ENCODE assay signal across 1 cellular context in genomic region chr17:8125196-8125946, GRCh38.
TF ChIP-seq lines count a peak whose summit lies in the region.

No MANE protein-coding gene starts in this region.

TF ChIP-seq in HepG2, 621 proteins besides CTCF, POLR2A, EP300 and RAD21 (continues in another document):
- 0 out of 2 replicates have a peak, but pooled peaks have one; percentile 31 for TF ChIP-seq SP140L (CRISPR knock-in tag; IDR thresholded peaks at IDR 0.05; ENCODE audit: borderline replicate concordance)
- TF ChIP-seq STAT5B (CRISPR knock-in tag; IDR thresholded peaks at IDR 0.05): no peak
- no peak for TF ChIP-seq KMT2B (CRISPR knock-in tag; IDR thresholded peaks at IDR 0.05)
- peak; percentile 33; the same call in 1 of the 2 replicates for TF ChIP-seq PHF21A (CRISPR knock-in tag; IDR thresholded peaks at IDR 0.05)
- peak; percentile 43; the same call in 1 of the 2 replicates for TF ChIP-seq PITX1 (CRISPR knock-in tag; IDR thresholded peaks at IDR 0.05)
- TF ChIP-seq PLRG1 (conservative IDR thresholded peaks at IDR 0.05): no peak
- no peak for TF ChIP-seq HOXD1 (CRISPR knock-in tag; IDR thresholded peaks at IDR 0.05)
- TF ChIP-seq GZF1 (CRISPR knock-in tag; IDR thresholded peaks at IDR 0.05): no peak
- TF ChIP-seq NFRKB (IDR thresholded peaks at IDR 0.05): no peak
- no peak for TF ChIP-seq SUZ12 (IDR thresholded peaks at IDR 0.05; ENCODE audit: low read depth, low read length)
- TF ChIP-seq ZNF547 (CRISPR knock-in tag; IDR thresholded peaks at IDR 0.05): no peak
- no peak for TF ChIP-seq ARNT (IDR thresholded peaks at IDR 0.05)
- TF ChIP-seq, protein P1, sequence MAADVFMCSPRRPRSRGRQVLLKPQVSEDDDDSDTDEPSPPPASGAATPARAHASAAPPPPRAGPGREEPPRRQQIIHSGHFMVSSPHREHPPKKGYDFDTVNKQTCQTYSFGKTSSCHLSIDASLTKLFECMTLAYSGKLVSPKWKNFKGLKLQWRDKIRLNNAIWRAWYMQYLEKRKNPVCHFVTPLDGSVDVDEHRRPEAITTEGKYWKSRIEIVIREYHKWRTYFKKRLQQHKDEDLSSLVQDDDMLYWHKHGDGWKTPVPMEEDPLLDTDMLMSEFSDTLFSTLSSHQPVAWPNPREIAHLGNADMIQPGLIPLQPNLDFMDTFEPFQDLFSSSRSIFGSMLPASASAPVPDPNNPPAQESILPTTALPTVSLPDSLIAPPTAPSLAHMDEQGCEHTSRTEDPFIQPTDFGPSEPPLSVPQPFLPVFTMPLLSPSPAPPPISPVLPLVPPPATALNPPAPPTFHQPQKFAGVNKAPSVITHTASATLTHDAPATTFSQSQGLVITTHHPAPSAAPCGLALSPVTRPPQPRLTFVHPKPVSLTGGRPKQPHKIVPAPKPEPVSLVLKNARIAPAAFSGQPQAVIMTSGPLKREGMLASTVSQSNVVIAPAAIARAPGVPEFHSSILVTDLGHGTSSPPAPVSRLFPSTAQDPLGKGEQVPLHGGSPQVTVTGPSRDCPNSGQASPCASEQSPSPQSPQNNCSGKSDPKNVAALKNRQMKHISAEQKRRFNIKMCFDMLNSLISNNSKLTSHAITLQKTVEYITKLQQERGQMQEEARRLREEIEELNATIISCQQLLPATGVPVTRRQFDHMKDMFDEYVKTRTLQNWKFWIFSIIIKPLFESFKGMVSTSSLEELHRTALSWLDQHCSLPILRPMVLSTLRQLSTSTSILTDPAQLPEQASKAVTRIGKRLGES (CRISPR knock-in tag; IDR thresholded peaks at IDR 0.05; ENCODE audit: borderline replicate concordance): no peak
- no peak for TF ChIP-seq ZNF530 (CRISPR knock-in tag; IDR thresholded peaks at IDR 0.05; ENCODE audit: low read depth)
- TF ChIP-seq, protein P2, sequence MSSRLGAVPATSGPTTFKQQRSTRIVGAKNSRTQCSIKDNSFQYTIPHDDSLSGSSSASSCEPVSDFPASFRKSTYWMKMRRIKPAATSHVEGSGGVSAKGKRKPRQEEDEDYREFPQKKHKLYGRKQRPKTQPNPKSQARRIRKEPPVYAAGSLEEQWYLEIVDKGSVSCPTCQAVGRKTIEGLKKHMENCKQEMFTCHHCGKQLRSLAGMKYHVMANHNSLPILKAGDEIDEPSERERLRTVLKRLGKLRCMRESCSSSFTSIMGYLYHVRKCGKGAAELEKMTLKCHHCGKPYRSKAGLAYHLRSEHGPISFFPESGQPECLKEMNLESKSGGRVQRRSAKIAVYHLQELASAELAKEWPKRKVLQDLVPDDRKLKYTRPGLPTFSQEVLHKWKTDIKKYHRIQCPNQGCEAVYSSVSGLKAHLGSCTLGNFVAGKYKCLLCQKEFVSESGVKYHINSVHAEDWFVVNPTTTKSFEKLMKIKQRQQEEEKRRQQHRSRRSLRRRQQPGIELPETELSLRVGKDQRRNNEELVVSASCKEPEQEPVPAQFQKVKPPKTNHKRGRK (CRISPR knock-in tag; IDR thresholded peaks at IDR 0.05): no peak
- TF ChIP-seq GATA4 (IDR thresholded peaks at IDR 0.05; ENCODE audit: borderline replicate concordance, low read depth): no peak
- TF ChIP-seq ZNF225 (CRISPR knock-in tag; IDR thresholded peaks at IDR 0.05): no peak
- no peak for TF ChIP-seq ZNF17 (CRISPR knock-in tag; IDR thresholded peaks at IDR 0.05)
- TF ChIP-seq, protein P3, sequence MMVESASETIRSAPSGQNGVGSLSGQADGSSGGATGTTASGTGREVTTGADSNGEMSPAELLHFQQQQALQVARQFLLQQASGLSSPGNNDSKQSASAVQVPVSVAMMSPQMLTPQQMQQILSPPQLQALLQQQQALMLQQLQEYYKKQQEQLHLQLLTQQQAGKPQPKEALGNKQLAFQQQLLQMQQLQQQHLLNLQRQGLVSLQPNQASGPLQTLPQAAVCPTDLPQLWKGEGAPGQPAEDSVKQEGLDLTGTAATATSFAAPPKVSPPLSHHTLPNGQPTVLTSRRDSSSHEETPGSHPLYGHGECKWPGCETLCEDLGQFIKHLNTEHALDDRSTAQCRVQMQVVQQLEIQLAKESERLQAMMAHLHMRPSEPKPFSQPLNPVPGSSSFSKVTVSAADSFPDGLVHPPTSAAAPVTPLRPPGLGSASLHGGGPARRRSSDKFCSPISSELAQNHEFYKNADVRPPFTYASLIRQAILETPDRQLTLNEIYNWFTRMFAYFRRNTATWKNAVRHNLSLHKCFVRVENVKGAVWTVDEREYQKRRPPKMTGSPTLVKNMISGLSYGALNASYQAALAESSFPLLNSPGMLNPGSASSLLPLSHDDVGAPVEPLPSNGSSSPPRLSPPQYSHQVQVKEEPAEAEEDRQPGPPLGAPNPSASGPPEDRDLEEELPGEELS (CRISPR knock-in tag; IDR thresholded peaks at IDR 0.05): no peak
- TF ChIP-seq CBX5 (CRISPR knock-in tag; IDR thresholded peaks at IDR 0.05; ENCODE audit: borderline replicate concordance): no peak
- TF ChIP-seq YEATS4 (CRISPR knock-in tag; IDR thresholded peaks at IDR 0.05; ENCODE audit: borderline replicate concordance): no peak
- no peak for TF ChIP-seq RFXANK (CRISPR knock-in tag; IDR thresholded peaks at IDR 0.05)
- TF ChIP-seq SETDB1 (CRISPR knock-in tag; IDR thresholded peaks at IDR 0.05; ENCODE audit: borderline replicate concordance): no peak
- no peak for TF ChIP-seq MEIS2 (CRISPR knock-in tag; IDR thresholded peaks at IDR 0.05)
- TF ChIP-seq NR2C2 (CRISPR knock-in tag; IDR thresholded peaks at IDR 0.05; ENCODE audit: borderline replicate concordance): no peak
- TF ChIP-seq, protein P4, sequence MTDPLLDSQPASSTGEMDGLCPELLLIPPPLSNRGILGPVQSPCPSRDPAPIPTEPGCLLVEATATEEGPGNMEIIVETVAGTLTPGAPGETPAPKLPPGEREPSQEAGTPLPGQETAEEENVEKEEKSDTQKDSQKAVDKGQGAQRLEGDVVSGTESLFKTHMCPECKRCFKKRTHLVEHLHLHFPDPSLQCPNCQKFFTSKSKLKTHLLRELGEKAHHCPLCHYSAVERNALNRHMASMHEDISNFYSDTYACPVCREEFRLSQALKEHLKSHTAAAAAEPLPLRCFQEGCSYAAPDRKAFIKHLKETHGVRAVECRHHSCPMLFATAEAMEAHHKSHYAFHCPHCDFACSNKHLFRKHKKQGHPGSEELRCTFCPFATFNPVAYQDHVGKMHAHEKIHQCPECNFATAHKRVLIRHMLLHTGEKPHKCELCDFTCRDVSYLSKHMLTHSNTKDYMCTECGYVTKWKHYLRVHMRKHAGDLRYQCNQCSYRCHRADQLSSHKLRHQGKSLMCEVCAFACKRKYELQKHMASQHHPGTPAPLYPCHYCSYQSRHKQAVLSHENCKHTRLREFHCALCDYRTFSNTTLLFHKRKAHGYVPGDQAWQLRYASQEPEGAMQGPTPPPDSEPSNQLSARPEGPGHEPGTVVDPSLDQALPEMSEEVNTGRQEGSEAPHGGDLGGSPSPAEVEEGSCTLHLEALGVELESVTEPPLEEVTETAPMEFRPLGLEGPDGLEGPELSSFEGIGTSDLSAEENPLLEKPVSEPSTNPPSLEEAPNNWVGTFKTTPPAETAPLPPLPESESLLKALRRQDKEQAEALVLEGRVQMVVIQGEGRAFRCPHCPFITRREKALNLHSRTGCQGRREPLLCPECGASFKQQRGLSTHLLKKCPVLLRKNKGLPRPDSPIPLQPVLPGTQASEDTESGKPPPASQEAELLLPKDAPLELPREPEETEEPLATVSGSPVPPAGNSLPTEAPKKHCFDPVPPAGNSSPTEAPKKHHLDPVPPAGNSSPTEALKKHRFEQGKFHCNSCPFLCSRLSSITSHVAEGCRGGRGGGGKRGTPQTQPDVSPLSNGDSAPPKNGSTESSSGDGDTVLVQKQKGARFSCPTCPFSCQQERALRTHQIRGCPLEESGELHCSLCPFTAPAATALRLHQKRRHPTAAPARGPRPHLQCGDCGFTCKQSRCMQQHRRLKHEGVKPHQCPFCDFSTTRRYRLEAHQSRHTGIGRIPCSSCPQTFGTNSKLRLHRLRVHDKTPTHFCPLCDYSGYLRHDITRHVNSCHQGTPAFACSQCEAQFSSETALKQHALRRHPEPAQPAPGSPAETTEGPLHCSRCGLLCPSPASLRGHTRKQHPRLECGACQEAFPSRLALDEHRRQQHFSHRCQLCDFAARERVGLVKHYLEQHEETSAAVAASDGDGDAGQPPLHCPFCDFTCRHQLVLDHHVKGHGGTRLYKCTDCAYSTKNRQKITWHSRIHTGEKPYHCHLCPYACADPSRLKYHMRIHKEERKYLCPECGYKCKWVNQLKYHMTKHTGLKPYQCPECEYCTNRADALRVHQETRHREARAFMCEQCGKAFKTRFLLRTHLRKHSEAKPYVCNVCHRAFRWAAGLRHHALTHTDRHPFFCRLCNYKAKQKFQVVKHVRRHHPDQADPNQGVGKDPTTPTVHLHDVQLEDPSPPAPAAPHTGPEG (CRISPR knock-in tag; IDR thresholded peaks at IDR 0.05): no peak
- no peak for TF ChIP-seq SNAPC5 (CRISPR knock-in tag; IDR thresholded peaks at IDR 0.05; ENCODE audit: borderline replicate concordance)
- no peak for TF ChIP-seq ZNF703 (CRISPR knock-in tag; IDR thresholded peaks at IDR 0.05; ENCODE audit: borderline replicate concordance)
- TF ChIP-seq, protein P5, sequence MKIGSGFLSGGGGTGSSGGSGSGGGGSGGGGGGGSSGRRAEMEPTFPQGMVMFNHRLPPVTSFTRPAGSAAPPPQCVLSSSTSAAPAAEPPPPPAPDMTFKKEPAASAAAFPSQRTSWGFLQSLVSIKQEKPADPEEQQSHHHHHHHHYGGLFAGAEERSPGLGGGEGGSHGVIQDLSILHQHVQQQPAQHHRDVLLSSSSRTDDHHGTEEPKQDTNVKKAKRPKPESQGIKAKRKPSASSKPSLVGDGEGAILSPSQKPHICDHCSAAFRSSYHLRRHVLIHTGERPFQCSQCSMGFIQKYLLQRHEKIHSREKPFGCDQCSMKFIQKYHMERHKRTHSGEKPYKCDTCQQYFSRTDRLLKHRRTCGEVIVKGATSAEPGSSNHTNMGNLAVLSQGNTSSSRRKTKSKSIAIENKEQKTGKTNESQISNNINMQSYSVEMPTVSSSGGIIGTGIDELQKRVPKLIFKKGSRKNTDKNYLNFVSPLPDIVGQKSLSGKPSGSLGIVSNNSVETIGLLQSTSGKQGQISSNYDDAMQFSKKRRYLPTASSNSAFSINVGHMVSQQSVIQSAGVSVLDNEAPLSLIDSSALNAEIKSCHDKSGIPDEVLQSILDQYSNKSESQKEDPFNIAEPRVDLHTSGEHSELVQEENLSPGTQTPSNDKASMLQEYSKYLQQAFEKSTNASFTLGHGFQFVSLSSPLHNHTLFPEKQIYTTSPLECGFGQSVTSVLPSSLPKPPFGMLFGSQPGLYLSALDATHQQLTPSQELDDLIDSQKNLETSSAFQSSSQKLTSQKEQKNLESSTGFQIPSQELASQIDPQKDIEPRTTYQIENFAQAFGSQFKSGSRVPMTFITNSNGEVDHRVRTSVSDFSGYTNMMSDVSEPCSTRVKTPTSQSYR (CRISPR knock-in tag; IDR thresholded peaks at IDR 0.05; ENCODE audit: borderline replicate concordance): no peak
- TF ChIP-seq, protein P6, sequence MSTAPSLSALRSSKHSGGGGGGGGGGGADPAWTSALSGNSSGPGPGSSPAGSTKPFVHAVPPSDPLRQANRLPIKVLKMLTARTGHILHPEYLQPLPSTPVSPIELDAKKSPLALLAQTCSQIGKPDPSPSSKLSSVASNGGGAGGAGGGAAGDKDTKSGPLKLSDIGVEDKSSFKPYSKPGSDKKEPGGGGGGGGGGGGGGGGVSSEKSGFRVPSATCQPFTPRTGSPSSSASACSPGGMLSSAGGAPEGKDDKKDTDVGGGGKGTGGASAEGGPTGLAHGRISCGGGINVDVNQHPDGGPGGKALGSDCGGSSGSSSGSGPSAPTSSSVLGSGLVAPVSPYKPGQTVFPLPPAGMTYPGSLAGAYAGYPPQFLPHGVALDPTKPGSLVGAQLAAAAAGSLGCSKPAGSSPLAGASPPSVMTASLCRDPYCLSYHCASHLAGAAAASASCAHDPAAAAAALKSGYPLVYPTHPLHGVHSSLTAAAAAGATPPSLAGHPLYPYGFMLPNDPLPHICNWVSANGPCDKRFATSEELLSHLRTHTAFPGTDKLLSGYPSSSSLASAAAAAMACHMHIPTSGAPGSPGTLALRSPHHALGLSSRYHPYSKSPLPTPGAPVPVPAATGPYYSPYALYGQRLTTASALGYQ (CRISPR knock-in tag; IDR thresholded peaks at IDR 0.05): no peak
- TF ChIP-seq ZNF614 (CRISPR knock-in tag; IDR thresholded peaks at IDR 0.05; ENCODE audit: borderline replicate concordance): no peak
- TF ChIP-seq, protein P7, sequence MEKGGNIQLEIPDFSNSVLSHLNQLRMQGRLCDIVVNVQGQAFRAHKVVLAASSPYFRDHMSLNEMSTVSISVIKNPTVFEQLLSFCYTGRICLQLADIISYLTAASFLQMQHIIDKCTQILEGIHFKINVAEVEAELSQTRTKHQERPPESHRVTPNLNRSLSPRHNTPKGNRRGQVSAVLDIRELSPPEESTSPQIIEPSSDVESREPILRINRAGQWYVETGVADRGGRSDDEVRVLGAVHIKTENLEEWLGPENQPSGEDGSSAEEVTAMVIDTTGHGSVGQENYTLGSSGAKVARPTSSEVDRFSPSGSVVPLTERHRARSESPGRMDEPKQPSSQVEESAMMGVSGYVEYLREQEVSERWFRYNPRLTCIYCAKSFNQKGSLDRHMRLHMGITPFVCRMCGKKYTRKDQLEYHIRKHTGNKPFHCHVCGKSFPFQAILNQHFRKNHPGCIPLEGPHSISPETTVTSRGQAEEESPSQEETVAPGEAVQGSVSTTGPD (CRISPR knock-in tag; IDR thresholded peaks at IDR 0.05): no peak
- TF ChIP-seq PTBP1 (IDR thresholded peaks at IDR 0.05; ENCODE audit: low read depth, low read length, poor library complexity, severe bottlenecking): no peak
- no peak for TF ChIP-seq SOX13 (IDR thresholded peaks at IDR 0.05)
- TF ChIP-seq SOX13 (CRISPR knock-in tag; conservative IDR thresholded peaks at IDR 0.05 in 1 of 2, IDR thresholded peaks at IDR 0.05 in 1 of 2): no peak
- no peak for TF ChIP-seq RARG (CRISPR knock-in tag; IDR thresholded peaks at IDR 0.05; ENCODE audit: low read depth)
- no peak for TF ChIP-seq AGO1 (IDR thresholded peaks at IDR 0.05; ENCODE audit: low read depth, low read length, poor library complexity, severe bottlenecking)
- TF ChIP-seq ZNF598 (CRISPR knock-in tag; IDR thresholded peaks at IDR 0.05; ENCODE audit: borderline replicate concordance): no peak
- no peak for TF ChIP-seq ZKSCAN1 (IDR thresholded peaks at IDR 0.05; ENCODE audit: low read length)
- TF ChIP-seq FOXC1 (CRISPR knock-in tag; IDR thresholded peaks at IDR 0.05; ENCODE audit: borderline replicate concordance): no peak
- TF ChIP-seq ZMAT5 (CRISPR knock-in tag; IDR thresholded peaks at IDR 0.05; ENCODE audit: borderline replicate concordance, low read depth): no peak
- TF ChIP-seq, protein P8, sequence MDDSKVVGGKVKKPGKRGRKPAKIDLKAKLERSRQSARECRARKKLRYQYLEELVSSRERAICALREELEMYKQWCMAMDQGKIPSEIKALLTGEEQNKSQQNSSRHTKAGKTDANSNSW (CRISPR knock-in tag; IDR thresholded peaks at IDR 0.05; ENCODE audit: borderline replicate concordance): no peak
- TF ChIP-seq, protein P9, sequence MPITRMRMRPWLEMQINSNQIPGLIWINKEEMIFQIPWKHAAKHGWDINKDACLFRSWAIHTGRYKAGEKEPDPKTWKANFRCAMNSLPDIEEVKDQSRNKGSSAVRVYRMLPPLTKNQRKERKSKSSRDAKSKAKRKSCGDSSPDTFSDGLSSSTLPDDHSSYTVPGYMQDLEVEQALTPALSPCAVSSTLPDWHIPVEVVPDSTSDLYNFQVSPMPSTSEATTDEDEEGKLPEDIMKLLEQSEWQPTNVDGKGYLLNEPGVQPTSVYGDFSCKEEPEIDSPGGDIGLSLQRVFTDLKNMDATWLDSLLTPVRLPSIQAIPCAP (CRISPR knock-in tag; IDR thresholded peaks at IDR 0.05; ENCODE audit: low read depth): no peak
- no peak for TF ChIP-seq ZNF33B (CRISPR knock-in tag; IDR thresholded peaks at IDR 0.05)
- TF ChIP-seq SNRNP70 (IDR thresholded peaks at IDR 0.05; ENCODE audit: low read depth, low read length): no peak
- peak; percentile 51; the same call in 1 of the 2 replicates for TF ChIP-seq ZNF317 (CRISPR knock-in tag; IDR thresholded peaks at IDR 0.05)
